10 cellular contexts compared by ENCODE assay signal in the genomic region with DNA sequence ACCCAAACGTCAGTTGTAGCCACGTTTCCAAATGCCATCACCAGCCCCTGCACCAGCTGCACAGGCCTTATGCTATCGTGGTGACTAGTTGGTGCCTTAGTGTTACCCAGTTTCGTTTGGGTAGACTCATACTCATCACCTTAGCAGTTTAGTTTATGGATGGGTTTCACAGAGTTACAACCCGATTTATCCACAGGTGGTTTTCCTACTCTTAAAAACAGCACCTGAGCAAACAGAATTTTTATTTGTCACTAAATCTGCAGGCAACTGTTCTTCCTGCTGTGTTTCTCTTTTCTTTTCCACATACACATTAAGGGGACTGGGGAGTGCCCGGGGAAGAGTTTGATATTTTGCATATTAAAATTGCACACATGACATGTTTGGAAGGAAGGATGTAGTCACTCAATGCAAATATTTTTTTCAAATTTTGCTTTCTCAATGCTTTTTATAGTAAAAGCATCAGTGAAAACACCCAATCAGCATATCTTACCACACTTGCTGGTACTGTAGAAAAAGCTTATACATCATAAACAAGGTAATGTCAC. TPM values are rescaled to one million over a fixed set of nuclear protein-coding genes. Genes with fewer than 3 reads are reported as not detected.
A peak's percentile ranks its signal among the peaks of the same experiment; 100 is the strongest.
DNase-seq lines count a peak whose midpoint lies in the region; ATAC-seq and TF ChIP-seq lines count a peak whose summit lies in the region.
"Had no signal": no experiment of that assay in that cellular context is flagged by ENCODE, and none has a peak within 500 bp of the region (broad histone marks: within the 10 kb centered on the region; RNA-seq: fewer than 3 reads in every experiment).

No MANE protein-coding gene starts in this region.

- no peak overlapping the region for H3K4ac ChIP-seq in neuronal stem cell (ENCODE audit: low read length)

- WGBS in thyroid gland, 2 donors = 73 to 85% methylated on average over 6 of the region's 6 CpGs
- WGBS in neuronal stem cell (ENCODE audit: extremely low coverage in 2 of 2, insufficient read length in 2 of 2, insufficient replicate concordance in 1 of 2), 2 donors = no CpG with 5 or more reads among the region's 6 CpGs

- intact Hi-C loops in thyroid gland (cut with DNase I) = no loop called here

- ATAC-seq in DND-41 (ENCODE audit: insufficient read depth, low read depth) = 0 out of 3 replicates have a peak, but pooled peaks have one; percentile 34
- ATAC-seq in GM19452 (IDR thresholded peaks at IDR 0.05; ENCODE audit: unreplicated experiment) = peak; percentile 41
- ATAC-seq in HG03280 (IDR thresholded peaks at IDR 0.05; ENCODE audit: unreplicated experiment) = peak; percentile 37

- no peak overlapping the region for H2BK5ac ChIP-seq in neuronal stem cell (ENCODE audit: low read length)

- no peak overlapping the region for H3K9ac ChIP-seq in DND-41 (ENCODE audit: low read depth, low read length)
- no peak overlapping the region for H3K9ac ChIP-seq in neuronal stem cell (ENCODE audit: low read depth, low read length, poor library complexity)
- H3K9ac ChIP-seq: parathyroid adenoma had no signal

- DNase-seq in DND-41 (no peak), thyroid gland (no peak), amniotic stem cell (lab: John Stamatoyannopoulos, UW) (no peak), neuronal stem cell (ENCODE audit: low spot score) (no peak), islet precursor cell (no peak)
- peak; percentile 14 for DNase-seq in activated T-helper 9 cell treated with anti-CD3 and anti-CD28 coated beads, Interleukin-2, amount 50 U/mL, for 16 hours (ENCODE audit: low read depth)

- no peak overlapping the region for H3K14ac ChIP-seq in neuronal stem cell (ENCODE audit: low read length)

- H3K9me3 ChIP-seq in DND-41 (ENCODE audit: insufficient read depth, low read length, severe bottlenecking) = no peaks in the 10 kb centered on the region
- H3K9me3 ChIP-seq in thyroid gland = no peaks in the 10 kb centered on the region
- no peaks in the 10 kb centered on the region for H3K9me3 ChIP-seq in neuronal stem cell (replicated peaks in 1 of 2; ENCODE audit: control insufficient read depth in 2 of 2, insufficient read depth in 1 of 2, low read depth in 1 of 2, low read length in 2 of 2)
- H3K9me3 ChIP-seq: SJSA1 had no signal

- H3K18ac ChIP-seq in neuronal stem cell (ENCODE audit: low read length) = no peak overlapping the region

- H2AK5ac ChIP-seq in neuronal stem cell (ENCODE audit: low read depth, low read length) = no peak overlapping the region

- H2BK12ac ChIP-seq in neuronal stem cell (ENCODE audit: low read length) = no peak overlapping the region

- H3K79me2 ChIP-seq in DND-41 (ENCODE audit: insufficient read depth, low read length) = no peaks in the 10 kb centered on the region
- H3K79me2 ChIP-seq: parathyroid adenoma had no signal

- no peak overlapping the region for H4K91ac ChIP-seq in neuronal stem cell (ENCODE audit: low read depth, low read length, poor library complexity)

- H3K4me3 ChIP-seq in DND-41 (ENCODE audit: low read depth in 1 of 2, low read length in 2 of 2) (no peak overlapping the region), thyroid gland (replicated peaks in 1 of 3) (no peak overlapping the region), neuronal stem cell (ENCODE audit: low read length in 2 of 2) (no peak overlapping the region)
- H3K4me3 ChIP-seq: SJSA1 had no signal

- H3K36me3 ChIP-seq in DND-41 (ENCODE audit: insufficient read depth, low read length) (peaks cover 94% of the 10 kb centered on the region), thyroid gland (peaks cover 0 to 6% of the 10 kb centered on the region in 2 donors), neuronal stem cell (replicated peaks in 1 of 2; ENCODE audit: control insufficient read depth in 2 of 2, insufficient read depth in 2 of 2, low read length in 2 of 2) (peaks cover 10 to 86% of the 10 kb centered on the region in 2 donors)

- H3K27me3 ChIP-seq in DND-41 (ENCODE audit: insufficient read depth, low read length, poor library complexity) (no peaks in the 10 kb centered on the region), thyroid gland (no peaks in the 10 kb centered on the region), neuronal stem cell (ENCODE audit: control insufficient read depth in 3 of 3, insufficient read depth in 3 of 3, low read depth in 1 of 3, low read length in 3 of 3) (no peaks in the 10 kb centered on the region)
- H3K27me3 ChIP-seq: SJSA1 had no signal

- H3K4me1 ChIP-seq in DND-41 (ENCODE audit: insufficient read depth, low read length) (no peaks in the 10 kb centered on the region), thyroid gland (peaks cover 8 to 12% of the 10 kb centered on the region in 2 donors), neuronal stem cell (ENCODE audit: control insufficient read depth in 2 of 2, insufficient read depth in 1 of 2, low read depth in 1 of 2, low read length in 2 of 2) (peaks cover 4 to 8% of the 10 kb centered on the region in 2 donors)
- H3K4me1 ChIP-seq: parathyroid adenoma, SJSA1 had no signal

- TF ChIP-seq POLR2A in thyroid gland (IDR thresholded peaks at IDR 0.05) = no peak

- H3K27ac ChIP-seq in DND-41 (ENCODE audit: low read length) (no peak overlapping the region), thyroid gland (no peak overlapping the region), neuronal stem cell (replicated peaks; ENCODE audit: low read length) (no peak overlapping the region)
- H3K27ac ChIP-seq: parathyroid adenoma, SJSA1 had no signal

- H2BK15ac ChIP-seq in neuronal stem cell (ENCODE audit: low read length) = no peak overlapping the region

- TF ChIP-seq CTCF in DND-41 (IDR thresholded peaks at IDR 0.05; ENCODE audit: borderline replicate concordance, extremely low read depth, low read length, poor library complexity, severe bottlenecking) = no peak
- TF ChIP-seq CTCF in thyroid gland (IDR thresholded peaks at IDR 0.05) = no peak

- H3K4me2 ChIP-seq in DND-41 (ENCODE audit: insufficient read depth, low read length) = no peak overlapping the region
- H3K4me2 ChIP-seq in neuronal stem cell (ENCODE audit: insufficient read depth, low read length, poor library complexity, severe bottlenecking) = no peak overlapping the region

- no peak overlapping the region for H3K23ac ChIP-seq in neuronal stem cell (ENCODE audit: low read depth, low read length, poor library complexity)

- no peak overlapping the region for H4K8ac ChIP-seq in neuronal stem cell (ENCODE audit: low read depth, low read length)

- H3K79me1 ChIP-seq in neuronal stem cell (ENCODE audit: low read depth, low read length) = no peaks in the 10 kb centered on the region

- no peak overlapping the region for H2BK120ac ChIP-seq in neuronal stem cell (ENCODE audit: low read depth, low read length)

- no peaks in the 10 kb centered on the region; the same call in 1 of the 2 replicates for H4K20me1 ChIP-seq in DND-41 (ENCODE audit: insufficient read depth, low read length)

- H2AFZ ChIP-seq in DND-41 (ENCODE audit: low read depth, low read length) = no peak overlapping the region
- H2AFZ ChIP-seq in neuronal stem cell (ENCODE audit: low read length) = no peak overlapping the region
- H2AFZ ChIP-seq: parathyroid adenoma had no signal

RNA-seq across cellular contexts. Expression of gene PDSS1, which starts 41.7 kb away (rescaled TPM):
- 10 to 100 TPM in 1 of 4 donors, 1 to 10 TPM in 3; 2.7 to 15.0 (median 3.6) TPM for total RNA-seq in thyroid gland
- 7.0 TPM for polyA plus RNA-seq in neuronal stem cell (2013, experiment 1 of 2)
- polyA plus RNA-seq in neuronal stem cell (2013, experiment 2 of 2) = 7.1 TPM
